Comparison of ENCODE assay signal across 1 cellular context in the genomic region with DNA sequence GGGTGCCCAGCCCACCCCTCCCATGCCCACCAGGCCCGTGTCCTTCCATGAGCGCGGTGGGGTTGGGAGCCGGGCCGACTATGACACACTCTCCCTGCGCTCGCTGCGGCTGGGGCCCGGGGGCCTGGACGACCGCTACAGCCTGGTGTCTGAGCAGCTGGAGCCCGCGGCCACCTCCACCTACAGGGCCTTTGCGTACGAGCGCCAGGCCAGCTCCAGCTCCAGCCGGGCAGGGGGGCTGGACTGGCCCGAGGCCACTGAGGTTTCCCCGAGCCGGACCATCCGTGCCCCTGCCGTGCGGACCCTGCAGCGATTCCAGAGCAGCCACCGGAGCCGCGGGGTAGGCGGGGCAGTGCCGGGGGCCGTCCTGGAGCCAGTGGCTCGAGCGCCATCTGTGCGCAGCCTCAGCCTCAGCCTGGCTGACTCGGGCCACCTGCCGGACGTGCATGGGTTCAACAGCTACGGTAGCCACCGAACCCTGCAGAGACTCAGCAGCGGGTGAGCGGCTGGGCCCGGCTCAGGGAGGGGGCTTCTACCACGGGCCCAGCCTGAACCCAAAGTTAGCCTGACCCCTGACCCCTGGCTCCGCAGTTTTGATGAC.
TF ChIP-seq lines count a peak whose summit lies in the region.

No MANE protein-coding gene starts in this region.

TF ChIP-seq in endothelial cell of umbilical vein, 7 proteins besides CTCF, POLR2A, EP300 and RAD21 (continued from another document):
- no peak for TF ChIP-seq JUN (IDR thresholded peaks at IDR 0.05; ENCODE audit: borderline replicate concordance, insufficient read depth, insufficient read length, low read depth)
- TF ChIP-seq POLR2AphosphoS5 (IDR thresholded peaks at IDR 0.05; ENCODE audit: insufficient read depth, low read depth, low read length) = no peak
- no peak for TF ChIP-seq MAX (IDR thresholded peaks at IDR 0.05; ENCODE audit: insufficient read depth, insufficient read length)
- no peak for TF ChIP-seq GATA2 (IDR thresholded peaks at IDR 0.05; ENCODE audit: insufficient read depth, insufficient read length, low read depth, low read length)
- TF ChIP-seq MYC (IDR thresholded peaks at IDR 0.05; ENCODE audit: low read depth, low read length) = no peak
TF ChIP-seq in endothelial cell of umbilical vein: peak in this region for 0.
